In the genomic region with DNA sequence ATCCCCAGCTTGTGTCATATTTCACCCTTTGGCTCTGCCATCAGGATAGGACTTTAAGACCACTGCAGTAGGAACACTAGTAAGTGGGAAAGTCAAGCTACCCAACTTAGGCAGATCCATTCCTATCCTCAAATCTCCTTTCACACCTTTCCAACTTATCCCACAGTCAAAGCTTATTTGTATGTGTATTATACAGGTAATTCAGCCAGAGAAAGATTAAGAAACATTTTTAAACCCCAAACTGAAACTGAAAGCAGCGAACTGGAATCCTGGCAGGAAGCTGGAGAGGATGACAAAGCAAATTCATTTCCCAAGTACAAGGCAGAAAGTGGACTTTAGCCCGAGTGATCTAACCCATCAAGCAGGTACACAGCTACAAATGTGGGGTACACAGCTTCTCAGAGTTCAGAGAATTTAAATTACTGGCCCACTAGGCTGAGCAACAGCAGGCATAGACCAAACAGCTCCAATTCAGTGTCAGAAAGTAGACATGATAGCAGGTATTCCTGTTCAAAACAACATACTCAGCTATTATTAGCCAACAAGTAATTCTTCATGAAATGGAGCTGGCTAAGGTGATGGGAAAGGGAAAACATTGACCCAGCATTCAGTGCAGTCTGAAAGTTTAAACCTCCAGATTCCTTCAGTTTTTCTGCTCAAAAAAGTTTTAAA, we compare ENCODE assay signal across 1 cellular context.
TF ChIP-seq lines count a peak whose summit lies in the region.

No MANE protein-coding gene starts in this region.

TF ChIP-seq in HepG2, 621 proteins besides CTCF, POLR2A, EP300 and RAD21 (continued from another document and continues in another):
- TF ChIP-seq DMTF1 (CRISPR knock-in tag; IDR thresholded peaks at IDR 0.05): no peak
- no peak; a peak in 1 of 4 replicates for TF ChIP-seq KLF16 (CRISPR knock-in tag; IDR thresholded peaks at IDR 0.05)
- TF ChIP-seq, protein P1, sequence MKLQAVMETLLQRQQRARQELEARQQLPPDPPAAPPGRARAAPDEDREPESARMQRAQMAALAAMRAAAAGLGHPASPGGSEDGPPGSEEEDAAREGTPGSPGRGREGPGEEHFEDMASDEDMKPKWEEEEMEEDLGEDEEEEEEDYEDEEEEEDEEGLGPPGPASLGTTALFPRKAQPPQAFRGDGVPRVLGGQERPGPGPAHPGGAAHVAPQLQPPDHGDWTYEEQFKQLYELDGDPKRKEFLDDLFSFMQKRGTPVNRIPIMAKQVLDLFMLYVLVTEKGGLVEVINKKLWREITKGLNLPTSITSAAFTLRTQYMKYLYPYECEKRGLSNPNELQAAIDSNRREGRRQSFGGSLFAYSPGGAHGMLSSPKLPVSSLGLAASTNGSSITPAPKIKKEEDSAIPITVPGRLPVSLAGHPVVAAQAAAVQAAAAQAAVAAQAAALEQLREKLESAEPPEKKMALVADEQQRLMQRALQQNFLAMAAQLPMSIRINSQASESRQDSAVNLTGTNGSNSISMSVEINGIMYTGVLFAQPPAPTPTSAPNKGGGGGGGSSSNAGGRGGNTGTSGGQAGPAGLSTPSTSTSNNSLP (IDR thresholded peaks at IDR 0.05; ENCODE audit: low read depth, low read length): peak; percentile 86; the same call in 1 of the 2 replicates
- no peak for TF ChIP-seq ZNF180 (CRISPR knock-in tag; IDR thresholded peaks at IDR 0.05; ENCODE audit: borderline replicate concordance, low read depth)
- no peak for TF ChIP-seq ZNF558 (CRISPR knock-in tag; IDR thresholded peaks at IDR 0.05; ENCODE audit: borderline replicate concordance)
- peak; percentile 83 for TF ChIP-seq TGIF2 (CRISPR knock-in tag; IDR thresholded peaks at IDR 0.05)
- no peak for TF ChIP-seq ZNF678 (CRISPR knock-in tag; IDR thresholded peaks at IDR 0.05)
- TF ChIP-seq SRSF9 (IDR thresholded peaks at IDR 0.05; ENCODE audit: borderline replicate concordance, insufficient read depth, low read depth, low read length, poor library complexity, severe bottlenecking): no peak
- no peak for TF ChIP-seq ZNF136 (CRISPR knock-in tag; IDR thresholded peaks at IDR 0.05; ENCODE audit: low read depth)
- TF ChIP-seq FOSL2 (CRISPR knock-in tag; IDR thresholded peaks at IDR 0.05): peak; percentile 81
- no peak for TF ChIP-seq ATAD3A (CRISPR knock-in tag; IDR thresholded peaks at IDR 0.05)
- no peak for TF ChIP-seq NFAT5 (CRISPR knock-in tag; IDR thresholded peaks at IDR 0.05)
- TF ChIP-seq HMG20B (CRISPR knock-in tag; conservative IDR thresholded peaks at IDR 0.05): no peak
- no peak for TF ChIP-seq FLYWCH1 (CRISPR knock-in tag; IDR thresholded peaks at IDR 0.05)
- TF ChIP-seq ZNF12 (CRISPR knock-in tag; IDR thresholded peaks at IDR 0.05): peak; percentile 23; the same call in 1 of the 2 replicates
- peak; percentile 59; the same call in 1 of the 2 replicates for TF ChIP-seq ZNF292 (CRISPR knock-in tag; IDR thresholded peaks at IDR 0.05; ENCODE audit: borderline replicate concordance, low read depth)
- no peak for TF ChIP-seq ZSCAN21 (CRISPR knock-in tag; IDR thresholded peaks at IDR 0.05; ENCODE audit: borderline replicate concordance)
- peak; percentile 76; the same call in 1 of the 2 replicates for TF ChIP-seq HBP1 (CRISPR knock-in tag; IDR thresholded peaks at IDR 0.05; ENCODE audit: low read depth)
- no peak for TF ChIP-seq SIN3B (IDR thresholded peaks at IDR 0.05; ENCODE audit: low read length)
- TF ChIP-seq EED (CRISPR knock-in tag; IDR thresholded peaks at IDR 0.05): no peak
- TF ChIP-seq ZNF503 (CRISPR knock-in tag; IDR thresholded peaks at IDR 0.05): no peak
- TF ChIP-seq ZNF232 (CRISPR knock-in tag; IDR thresholded peaks at IDR 0.05; ENCODE audit: borderline replicate concordance): peak; percentile 62; the same call in 1 of the 2 replicates
- TF ChIP-seq SPEN (CRISPR knock-in tag; IDR thresholded peaks at IDR 0.05; ENCODE audit: low read depth): peak; percentile 16; the same call in 1 of the 2 replicates
- no peak; the same call in 1 of the 2 replicates for TF ChIP-seq ZFP62 (CRISPR knock-in tag; IDR thresholded peaks at IDR 0.05)
- no peak for TF ChIP-seq ZNF230 (CRISPR knock-in tag; IDR thresholded peaks at IDR 0.05)
- TF ChIP-seq, protein P2, sequence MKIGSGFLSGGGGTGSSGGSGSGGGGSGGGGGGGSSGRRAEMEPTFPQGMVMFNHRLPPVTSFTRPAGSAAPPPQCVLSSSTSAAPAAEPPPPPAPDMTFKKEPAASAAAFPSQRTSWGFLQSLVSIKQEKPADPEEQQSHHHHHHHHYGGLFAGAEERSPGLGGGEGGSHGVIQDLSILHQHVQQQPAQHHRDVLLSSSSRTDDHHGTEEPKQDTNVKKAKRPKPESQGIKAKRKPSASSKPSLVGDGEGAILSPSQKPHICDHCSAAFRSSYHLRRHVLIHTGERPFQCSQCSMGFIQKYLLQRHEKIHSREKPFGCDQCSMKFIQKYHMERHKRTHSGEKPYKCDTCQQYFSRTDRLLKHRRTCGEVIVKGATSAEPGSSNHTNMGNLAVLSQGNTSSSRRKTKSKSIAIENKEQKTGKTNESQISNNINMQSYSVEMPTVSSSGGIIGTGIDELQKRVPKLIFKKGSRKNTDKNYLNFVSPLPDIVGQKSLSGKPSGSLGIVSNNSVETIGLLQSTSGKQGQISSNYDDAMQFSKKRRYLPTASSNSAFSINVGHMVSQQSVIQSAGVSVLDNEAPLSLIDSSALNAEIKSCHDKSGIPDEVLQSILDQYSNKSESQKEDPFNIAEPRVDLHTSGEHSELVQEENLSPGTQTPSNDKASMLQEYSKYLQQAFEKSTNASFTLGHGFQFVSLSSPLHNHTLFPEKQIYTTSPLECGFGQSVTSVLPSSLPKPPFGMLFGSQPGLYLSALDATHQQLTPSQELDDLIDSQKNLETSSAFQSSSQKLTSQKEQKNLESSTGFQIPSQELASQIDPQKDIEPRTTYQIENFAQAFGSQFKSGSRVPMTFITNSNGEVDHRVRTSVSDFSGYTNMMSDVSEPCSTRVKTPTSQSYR (CRISPR knock-in tag; IDR thresholded peaks at IDR 0.05; ENCODE audit: borderline replicate concordance): peak; percentile 34; the same call in 1 of the 2 replicates
- TF ChIP-seq MAFF (IDR thresholded peaks at IDR 0.05; ENCODE audit: low read depth, low read length): peak; percentile 88
- peak; percentile 91 for TF ChIP-seq TEAD3 (CRISPR knock-in tag; optimal IDR thresholded peaks at IDR 0.05; ENCODE audit: borderline replicate concordance)
- TF ChIP-seq ZBTB1 (CRISPR knock-in tag; IDR thresholded peaks at IDR 0.05; ENCODE audit: borderline replicate concordance): no peak
- TF ChIP-seq NAIF1 (CRISPR knock-in tag; IDR thresholded peaks at IDR 0.05; ENCODE audit: borderline replicate concordance): no peak
- peak; percentile 57; the same call in 1 of the 2 replicates for TF ChIP-seq ZBTB25 (CRISPR knock-in tag; IDR thresholded peaks at IDR 0.05)
- no peak for TF ChIP-seq PRPF4 (IDR thresholded peaks at IDR 0.05; ENCODE audit: low read depth, low read length, poor library complexity, severe bottlenecking)
- no peak for TF ChIP-seq GTF2F1 (IDR thresholded peaks at IDR 0.05; ENCODE audit: low read length)
- TF ChIP-seq GATAD1 (CRISPR knock-in tag; IDR thresholded peaks at IDR 0.05): peak; percentile 65
- 0 out of 2 replicates have a peak, but pooled peaks have one; percentile 27 for TF ChIP-seq ZNF441 (CRISPR knock-in tag; IDR thresholded peaks at IDR 0.05; ENCODE audit: borderline replicate concordance)
- peak; percentile 50; the same call in 1 of the 2 replicates for TF ChIP-seq ZNF574 (CRISPR knock-in tag; IDR thresholded peaks at IDR 0.05)
